In the genomic region with DNA sequence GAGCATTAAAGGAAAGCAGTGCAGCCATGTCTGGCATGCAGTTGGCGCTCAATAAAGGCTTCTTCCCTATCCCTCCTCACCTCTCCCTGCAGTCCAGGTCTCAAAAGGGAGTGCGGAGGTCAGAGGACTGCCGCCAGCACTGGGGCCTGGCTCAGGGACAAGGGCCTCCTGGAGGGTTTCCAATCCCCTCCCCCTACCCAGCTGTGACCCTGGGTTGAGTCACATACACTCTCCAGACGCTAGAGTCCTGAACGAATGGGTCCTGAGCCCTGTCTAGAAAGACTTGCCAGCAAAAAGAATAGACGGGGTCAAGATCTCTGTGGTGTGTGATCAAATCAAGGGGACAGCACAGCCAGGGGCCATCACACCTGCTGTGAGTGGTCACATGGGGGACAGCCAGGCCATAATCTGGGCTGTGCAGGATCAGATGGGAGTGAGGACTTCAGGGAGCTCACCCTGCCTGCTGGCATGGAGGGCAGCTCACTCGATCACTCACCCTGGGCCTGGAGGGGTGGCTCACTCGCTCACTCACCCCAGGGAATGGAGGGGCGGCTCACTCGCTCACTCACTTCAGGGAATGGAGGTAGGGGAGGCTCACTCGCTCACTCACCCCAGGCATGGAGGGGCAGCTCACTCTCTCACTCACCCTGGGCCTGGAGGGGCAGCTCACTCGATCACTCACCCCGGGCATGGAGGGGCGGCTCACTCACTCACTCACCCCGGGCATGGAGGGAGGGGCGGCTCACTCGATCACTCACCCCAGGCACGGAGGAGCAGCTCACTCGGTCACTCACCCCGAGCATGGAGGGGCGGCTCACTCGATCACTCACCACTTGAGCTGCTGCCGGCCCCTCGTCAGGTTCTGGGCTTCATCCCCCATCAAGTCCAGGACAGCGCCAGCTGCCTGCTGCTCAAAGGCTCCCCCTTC, we compare ENCODE assay signal across 13 cellular contexts. TPM values are rescaled to one million over a fixed set of nuclear protein-coding genes. Genes with fewer than 3 reads are reported as not detected.
DNase-seq lines count a peak whose midpoint lies in the region; ATAC-seq and TF ChIP-seq lines count a peak whose summit lies in the region.
"Had no signal": no experiment of that assay in that cellular context is flagged by ENCODE, and none has a peak within 500 bp of the region (broad histone marks: within the 10 kb centered on the region; RNA-seq: fewer than 3 reads in every experiment).

No MANE protein-coding gene starts in this region.

- H3K79me2 ChIP-seq in DOHH2 (ENCODE audit: control insufficient read depth, low read length): peaks cover 8% of the 10 kb centered on the region

- peak overlapping the region; percentile 62 for H3K27ac ChIP-seq in DOHH2 (ENCODE audit: low read depth, low read length)
- no peak overlapping the region for H3K27ac ChIP-seq in liver (ENCODE audit: low read depth in 1 of 2, low read length in 2 of 2)
- H3K27ac ChIP-seq: thoracic aorta had no signal

- H3K9me3 Mint-ChIP-seq in central memory CD8-positive, alpha-beta T cell: no peaks in the 10 kb centered on the region
- H3K9me3 Mint-ChIP-seq: nephron progenitor cell had no signal

- TF ChIP-seq CTCF in DOHH2 (IDR thresholded peaks at IDR 0.05; ENCODE audit: low read depth, low read length, poor library complexity, severe bottlenecking) (no peak), liver (IDR thresholded peaks at IDR 0.05; ENCODE audit: low read depth, low read length, missing input control) (no peak)

- peaks cover 5% of the 10 kb centered on the region for H3K4me1 Mint-ChIP-seq in central memory CD8-positive, alpha-beta T cell

- H3K27ac Mint-ChIP-seq in central memory CD8-positive, alpha-beta T cell (ENCODE audit: low read depth): peak overlapping the region; percentile 85
- H3K27ac Mint-ChIP-seq: nephron progenitor cell had no signal

- peaks cover 9% of the 10 kb centered on the region for H4K20me1 ChIP-seq in DOHH2 (ENCODE audit: control insufficient read depth, insufficient read depth, low read depth, low read length)

- H3F3A ChIP-seq in DOHH2 (ENCODE audit: control insufficient read depth, insufficient read depth): peaks cover 6% of the 10 kb centered on the region

- H3K27me3 Mint-ChIP-seq in central memory CD8-positive, alpha-beta T cell: no peaks in the 10 kb centered on the region

- H3K36me3 Mint-ChIP-seq in central memory CD8-positive, alpha-beta T cell (ENCODE audit: insufficient read depth): peaks cover 49% of the 10 kb centered on the region

- peaks cover 87% of the 10 kb centered on the region for H3K36me3 ChIP-seq in DOHH2 (ENCODE audit: control insufficient read depth, low read length)
- peaks cover 13 to 71% (median 26%) of the 10 kb centered on the region in 4 donors for H3K36me3 ChIP-seq in liver (ENCODE audit: control insufficient read depth in 4 of 4, insufficient read depth in 3 of 4, low read depth in 1 of 4, low read length in 3 of 4)

- H3K4me3 Mint-ChIP-seq in central memory CD8-positive, alpha-beta T cell: no peak overlapping the region
- H3K4me3 Mint-ChIP-seq: nephron progenitor cell had no signal

- H3K4me1 ChIP-seq in DOHH2 (ENCODE audit: control insufficient read depth, low read length) (peaks cover 29% of the 10 kb centered on the region), liver (ENCODE audit: control insufficient read depth in 4 of 4, insufficient read depth in 4 of 4, low read length in 3 of 4) (peaks cover 0 to 9% (median 4%) of the 10 kb centered on the region in 4 donors)

- no peaks in the 10 kb centered on the region for H3K9me2 ChIP-seq in DOHH2 (replicated peaks; ENCODE audit: control insufficient read depth, low read length)

- DNase-seq in NAMALWA (ENCODE audit: low spot score): peak; percentile 77
- no peak for DNase-seq in central memory CD8-positive, alpha-beta T cell (ENCODE audit: low spot score in 2 of 2)
- DNase-seq in middle frontal gyrus (ENCODE audit: extremely low spot score, low spot score): no peak
- DNase-seq in NCI-H146 (lab: John Stamatoyannopoulos, UW): no peak
- no peak for DNase-seq in GF-D8 (lab: John Stamatoyannopoulos, UW)
- DNase-seq: SHP77 had no signal

- H3K4me3 ChIP-seq in DOHH2 (ENCODE audit: low read length) (peak overlapping the region; percentile 48), liver (ENCODE audit: low read depth in 1 of 3, low read length in 3 of 3) (no peak overlapping the region)
- H3K4me3 ChIP-seq: thoracic aorta had no signal

- TF ChIP-seq RAD21 in liver (IDR thresholded peaks at IDR 0.05): no peak

- no peak for ATAC-seq in central memory CD8-positive, alpha-beta T cell (replicated peaks; ENCODE audit: extremely low read depth, poor library complexity, severe bottlenecking)
- ATAC-seq in HG02588 (IDR thresholded peaks at IDR 0.05; ENCODE audit: unreplicated experiment): no peak

- H3K9me3 ChIP-seq in DOHH2 (ENCODE audit: control insufficient read depth, insufficient read depth, low read length) (no peaks in the 10 kb centered on the region), liver (ENCODE audit: control insufficient read depth in 4 of 4, low read length in 3 of 4) (no peaks in the 10 kb centered on the region)
- H3K9me3 ChIP-seq: thoracic aorta had no signal

- 83% methylated on average over 25 of the region's 25 CpGs for WGBS in liver

- H3K9ac ChIP-seq in liver (ENCODE audit: low read depth in 1 of 2, low read length in 2 of 2): no peak overlapping the region

- H3K4me2 ChIP-seq in DOHH2 (ENCODE audit: low read length): peak overlapping the region; percentile 78

- H3K27me3 ChIP-seq in DOHH2 (ENCODE audit: control insufficient read depth, low read length) (no peaks in the 10 kb centered on the region), liver (ENCODE audit: control insufficient read depth in 4 of 4, insufficient read depth in 4 of 4, low read length in 3 of 4) (no peaks in the 10 kb centered on the region)

TF ChIP-seq in liver, 16 proteins besides CTCF, POLR2A, EP300 and RAD21:
- TF ChIP-seq RXRA (IDR thresholded peaks at IDR 0.05): peak; percentile 39 to 47
- TF ChIP-seq, protein P1, sequence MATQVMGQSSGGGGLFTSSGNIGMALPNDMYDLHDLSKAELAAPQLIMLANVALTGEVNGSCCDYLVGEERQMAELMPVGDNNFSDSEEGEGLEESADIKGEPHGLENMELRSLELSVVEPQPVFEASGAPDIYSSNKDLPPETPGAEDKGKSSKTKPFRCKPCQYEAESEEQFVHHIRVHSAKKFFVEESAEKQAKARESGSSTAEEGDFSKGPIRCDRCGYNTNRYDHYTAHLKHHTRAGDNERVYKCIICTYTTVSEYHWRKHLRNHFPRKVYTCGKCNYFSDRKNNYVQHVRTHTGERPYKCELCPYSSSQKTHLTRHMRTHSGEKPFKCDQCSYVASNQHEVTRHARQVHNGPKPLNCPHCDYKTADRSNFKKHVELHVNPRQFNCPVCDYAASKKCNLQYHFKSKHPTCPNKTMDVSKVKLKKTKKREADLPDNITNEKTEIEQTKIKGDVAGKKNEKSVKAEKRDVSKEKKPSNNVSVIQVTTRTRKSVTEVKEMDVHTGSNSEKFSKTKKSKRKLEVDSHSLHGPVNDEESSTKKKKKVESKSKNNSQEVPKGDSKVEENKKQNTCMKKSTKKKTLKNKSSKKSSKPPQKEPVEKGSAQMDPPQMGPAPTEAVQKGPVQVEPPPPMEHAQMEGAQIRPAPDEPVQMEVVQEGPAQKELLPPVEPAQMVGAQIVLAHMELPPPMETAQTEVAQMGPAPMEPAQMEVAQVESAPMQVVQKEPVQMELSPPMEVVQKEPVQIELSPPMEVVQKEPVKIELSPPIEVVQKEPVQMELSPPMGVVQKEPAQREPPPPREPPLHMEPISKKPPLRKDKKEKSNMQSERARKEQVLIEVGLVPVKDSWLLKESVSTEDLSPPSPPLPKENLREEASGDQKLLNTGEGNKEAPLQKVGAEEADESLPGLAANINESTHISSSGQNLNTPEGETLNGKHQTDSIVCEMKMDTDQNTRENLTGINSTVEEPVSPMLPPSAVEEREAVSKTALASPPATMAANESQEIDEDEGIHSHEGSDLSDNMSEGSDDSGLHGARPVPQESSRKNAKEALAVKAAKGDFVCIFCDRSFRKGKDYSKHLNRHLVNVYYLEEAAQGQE (IDR thresholded peaks at IDR 0.05): peak; percentile 52
- TF ChIP-seq, protein P2, sequence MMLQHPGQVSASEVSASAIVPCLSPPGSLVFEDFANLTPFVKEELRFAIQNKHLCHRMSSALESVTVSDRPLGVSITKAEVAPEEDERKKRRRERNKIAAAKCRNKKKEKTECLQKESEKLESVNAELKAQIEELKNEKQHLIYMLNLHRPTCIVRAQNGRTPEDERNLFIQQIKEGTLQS (IDR thresholded peaks at IDR 0.05): no peak
- TF ChIP-seq HNF4A (conservative IDR thresholded peaks at IDR 0.05): peak; percentile 33 to 44
- TF ChIP-seq TAF1 (conservative IDR thresholded peaks at IDR 0.05): no peak
- no peak for TF ChIP-seq FOXA1 (IDR thresholded peaks at IDR 0.05)

RNA-seq across cellular contexts. Expression of a gene that starts 12.8 kb away (rescaled TPM):
- under 1 TPM in 1 of 2 donors, not detected in 1; 0.19 TPM for total RNA-seq in liver
- under 1 TPM in 1 of 2 donors, not detected in 1; 0.18 TPM for polyA plus RNA-seq in liver
- total RNA-seq: aorta, glomerular endothelial cell, thoracic aorta had no signal

RNA-seq across cellular contexts. Expression of a gene that starts 22.9 kb away (rescaled TPM):
- 10 to 100 TPM; 20.2 to 20.5 TPM for total RNA-seq in liver
- 10 to 100 TPM; 22.8 to 28.4 TPM for polyA plus RNA-seq in liver

RNA-seq across cellular contexts. Expression of a gene that starts 23.2 kb away (rescaled TPM):
- 10 to 100 TPM; 10.6 to 13.8 TPM for total RNA-seq in liver
- polyA plus RNA-seq in liver: 10 to 100 TPM; 16.0 to 18.1 TPM

RNA-seq across cellular contexts. Expression of a gene that starts 26.8 kb away (rescaled TPM):
- under 1 TPM; 0.25 to 0.33 TPM for total RNA-seq in liver
- polyA plus RNA-seq in liver: under 1 TPM; 0.20 to 0.26 TPM
- total RNA-seq: aorta, glomerular endothelial cell had no signal
- polyA plus RNA-seq: aorta had no signal

RNA-seq across cellular contexts. Expression of a gene that starts 58.9 kb away (rescaled TPM):
- total RNA-seq in liver: 10 to 100 TPM; 11.1 to 19.2 TPM
- 10 to 100 TPM in 1 of 2 donors, 1 to 10 TPM in 1; 8.6 to 16.4 TPM for polyA plus RNA-seq in liver
